ENCODE assay signal across 25 cellular contexts in genomic region chr11:117900720-117901440, GRCh38. TPM values are rescaled to one million over a fixed set of nuclear protein-coding genes. Genes with fewer than 3 reads are reported as not detected.
A peak's percentile ranks its signal among the peaks of the same experiment; 100 is the strongest.
DNase-seq lines count a peak whose midpoint lies in the region; ATAC-seq and TF ChIP-seq lines count a peak whose summit lies in the region.
"Had no signal": no experiment of that assay in that cellular context is flagged by ENCODE, and none has a peak within 500 bp of the region (broad histone marks: within the 10 kb centered on the region; RNA-seq: fewer than 3 reads in every experiment).

No MANE protein-coding gene starts in this region.

- ATAC-seq in sciatic nerve (no peak), GM18861 (IDR thresholded peaks at IDR 0.05; ENCODE audit: unreplicated experiment) (no peak)
- ATAC-seq: activated T-helper 17 cell treated with anti-CD3 and anti-CD28 coated beads, Interleukin-2, amount 50 U/mL, for 72 hours had no signal

- peaks cover 6% of the 10 kb centered on the region for H3K4me1 ChIP-seq in mammary epithelial cell (ENCODE audit: insufficient read depth, low read length)
- H3K4me1 ChIP-seq: adrenal gland, lower lobe of right lung, pancreas had no signal

- in situ Hi-C loops in mammary epithelial cell (cut with MboI; ENCODE audit: low sequenced_read_pairs in 2 of 2) = no loop called here

- peak overlapping the region; percentile 48 for H3K4me2 ChIP-seq in mammary epithelial cell (ENCODE audit: insufficient read depth, low read depth, low read length)

- POLR2A ChIA-PET in HEK293T (lab: Yijun Ruan, JAX) = interaction anchor here (1.0 kb wide), 1 partner anchor 50 kb away, joined by 3 read pairs; no protein-coding TSS in a partner anchor

- CTCF ChIA-PET in mammary epithelial cell (lab: Charles Lee; ENCODE audit: low non-redundant PET) = no interaction called here
- CTCF ChIA-PET in HEK293T (lab: Yijun Ruan, JAX) = interaction anchor here (0.6 to 1.0 kb wide), 2 partner anchors 120 to 270 kb away, joined by 3 read pairs; no protein-coding TSS in a partner anchor

- H3K79me2 ChIP-seq in mammary epithelial cell (ENCODE audit: insufficient read depth, low read length) = no peaks in the 10 kb centered on the region

- DNase-seq in DMS 273 (lab: John Stamatoyannopoulos, UW; ENCODE audit: unreplicated experiment) = peak; percentile 43
- DNase-seq in DMS 273 treated with DMSO at 0.1 percent for 48 hours (lab: John Stamatoyannopoulos, UW) = no peak
- peak; percentile 37 for DNase-seq in HPDE6-E6E7 (ENCODE audit: extremely low spot score)
- DNase-seq in mammary epithelial cell = peak; percentile 45
- DNase-seq in sciatic nerve (ENCODE audit: low spot score) = peak; percentile 25
- no peak for DNase-seq in substantia nigra (lab: John Stamatoyannopoulos, UW)
- DNase-seq in HEK293T (ENCODE audit: extremely low spot score) = no peak
- DNase-seq: activated CD4-positive, CD25-positive, alpha-beta regulatory T cell; activated CD8-positive, alpha-beta memory T cell treated with anti-CD3 and anti-CD28 coated beads for 24 hours; adrenal gland; lower lobe of right lung; MG63; NCI-H1694 treated with DMSO at 0.1 percent for 48 hours; NCI-H524 treated with DMSO at 0.1 percent for 48 hours; OCI-M1; pancreas; stimulated activated CD4-positive, alpha-beta T cell treated with anti-CD3 and anti-CD28 coated beads, Interleukin-4, amount 100 ng/mL, for 24 hours had no signal

- dilution Hi-C loops in mammary epithelial cell (cut with HindIII; ENCODE audit: low sequenced_read_pairs) = loop anchor here (5.0 kb wide), 1 partner anchor 56 kb away; no protein-coding TSS in a partner anchor

- H3K27me3 ChIP-seq in mammary epithelial cell (ENCODE audit: insufficient read depth, low read length) = peaks cover 4% of the 10 kb centered on the region
- H3K27me3 ChIP-seq: adrenal gland, MG63, pancreas, suprapubic skin had no signal

- BruUV-seq in mammary epithelial cell (replicated peaks; lab: Mats Ljungman, UMichigan) = no TSS peak

- H3K27ac ChIP-seq in mammary epithelial cell (ENCODE audit: insufficient read depth, low read depth, low read length) = no peak overlapping the region
- H3K27ac ChIP-seq in substantia nigra (ENCODE audit: low read depth, low read length, poor library complexity, severe bottlenecking) = no peak overlapping the region
- H3K27ac ChIP-seq: 22Rv1, adrenal gland, cardiac muscle cell, lower lobe of right lung, pancreas, suprapubic skin had no signal

- H3K36me3 ChIP-seq in mammary epithelial cell (ENCODE audit: insufficient read depth, low read length) = no peaks in the 10 kb centered on the region
- H3K36me3 ChIP-seq: adrenal gland, cardiac muscle cell, lower lobe of right lung, MG63, pancreas, suprapubic skin had no signal

- H2AFZ ChIP-seq in mammary epithelial cell (ENCODE audit: low read depth, low read length) = peak overlapping the region; percentile 53

- no peak for TF ChIP-seq CTCF in mammary epithelial cell (conservative IDR thresholded peaks at IDR 0.05 in 1 of 2, IDR thresholded peaks at IDR 0.05 in 1 of 2; ENCODE audit: extremely low read depth in 1 of 2, insufficient read depth in 1 of 2, low read depth in 1 of 2, low read length in 2 of 2)

- WGBS in mammary epithelial cell (ENCODE audit: low coverage, missing lambda C conversion rate) = 40% methylated on average over 5 of the region's 11 CpGs

- no peaks in the 10 kb centered on the region for H3K9me3 ChIP-seq in mammary epithelial cell (replicated peaks; ENCODE audit: insufficient read depth, low read length)
- H3K9me3 ChIP-seq: adrenal gland, lower lobe of right lung, MG63, pancreas, suprapubic skin had no signal

- intact Hi-C loops in mammary epithelial cell (cut with micrococcal nuclease) (no loop called here), sciatic nerve (cut with DNase I) (loop anchor here (10.0 kb wide), 1 partner anchor 56 kb away; no protein-coding TSS in a partner anchor)

- no peaks in the 10 kb centered on the region for H4K20me1 ChIP-seq in mammary epithelial cell (ENCODE audit: insufficient read depth, low read length)

- no peak overlapping the region for H3K4me3 ChIP-seq in mammary epithelial cell (replicated peaks in 1 of 3; ENCODE audit: insufficient read depth in 1 of 3, low read depth in 2 of 3, low read length in 3 of 3)
- H3K4me3 ChIP-seq: adrenal gland, cardiac muscle cell, lower lobe of right lung, MG63, pancreas, suprapubic skin had no signal

- no peak overlapping the region for H3K9ac ChIP-seq in mammary epithelial cell (ENCODE audit: insufficient read depth, low read length)

TF ChIP-seq in HEK293T, 16 proteins besides CTCF, POLR2A, EP300 and RAD21:
- TF ChIP-seq LEF1 (IDR thresholded peaks at IDR 0.05; ENCODE audit: borderline replicate concordance) = no peak
- TF ChIP-seq ARNT (IDR thresholded peaks at IDR 0.05) = no peak
- no peak for TF ChIP-seq FOXK2 (IDR thresholded peaks at IDR 0.05)
- TF ChIP-seq BHLHE40 (IDR thresholded peaks at IDR 0.05; ENCODE audit: borderline replicate concordance) = no peak
- TF ChIP-seq PKNOX1 (IDR thresholded peaks at IDR 0.05) = no peak
- TF ChIP-seq SP1 (IDR thresholded peaks at IDR 0.05) = no peak
- TF ChIP-seq HDGF (IDR thresholded peaks at IDR 0.05; ENCODE audit: borderline replicate concordance) = no peak
- no peak for TF ChIP-seq CTBP1 (IDR thresholded peaks at IDR 0.05; ENCODE audit: borderline replicate concordance)
- TF ChIP-seq ELF4 (IDR thresholded peaks at IDR 0.05) = no peak
- no peak for TF ChIP-seq ZNF384 (IDR thresholded peaks at IDR 0.05)
- TF ChIP-seq TARDBP (IDR thresholded peaks at IDR 0.05) = no peak
- no peak for TF ChIP-seq FOXA1 (IDR thresholded peaks at IDR 0.05)
- TF ChIP-seq NFRKB (IDR thresholded peaks at IDR 0.05) = no peak
- TF ChIP-seq FOXM1 (IDR thresholded peaks at IDR 0.05; ENCODE audit: borderline replicate concordance) = no peak
- TF ChIP-seq SUZ12 (IDR thresholded peaks at IDR 0.05) = no peak
- no peak for TF ChIP-seq L3MBTL2 (conservative IDR thresholded peaks at IDR 0.05)

RNA-seq across cellular contexts. Expression of gene FXYD6, which starts 24.4 kb away (rescaled TPM):
- total RNA-seq in mammary epithelial cell (under 1 TPM in 1 of 2 donors, not detected in 1; 0.21 TPM), sciatic nerve (141 TPM)
- 0.35 TPM for polyA plus RNA-seq in mammary epithelial cell
- not detected for polyA minus RNA-seq in mammary epithelial cell
- polyA plus RNA-seq: BJ had no signal

RNA-seq across cellular contexts. Expression of gene TMPRSS13, which starts 28.3 kb away (rescaled TPM):
- total RNA-seq in mammary epithelial cell (under 1 TPM in 1 of 2 donors, not detected in 1; under 0.01 TPM), sciatic nerve (0.58 TPM)
- 0.12 TPM for polyA plus RNA-seq in mammary epithelial cell
- polyA minus RNA-seq in mammary epithelial cell = not detected
- total RNA-seq: myocyte, skeletal muscle tissue had no signal
- polyA plus RNA-seq: BJ had no signal

Comparison
In these comparisons a context has a peak if more than half of its experiments do, and no peak if none do; other contexts are left out.
1. DNase-seq: peak in DMS 273 (single experiment), HPDE6-E6E7 (single experiment), mammary epithelial cell (single experiment) and sciatic nerve (single experiment); none in DMS 273 treated with DMSO at 0.1 percent for 48 hours (single experiment), substantia nigra (0 of 49) and HEK293T (single experiment).
2. RNA of gene FXYD6, which starts 24.4 kb away (total RNA-seq): 141 TPM in sciatic nerve (single experiment); 0.21 TPM in mammary epithelial cell; every median in the first group is over 100 times any median in the second.